In the genomic region with DNA sequence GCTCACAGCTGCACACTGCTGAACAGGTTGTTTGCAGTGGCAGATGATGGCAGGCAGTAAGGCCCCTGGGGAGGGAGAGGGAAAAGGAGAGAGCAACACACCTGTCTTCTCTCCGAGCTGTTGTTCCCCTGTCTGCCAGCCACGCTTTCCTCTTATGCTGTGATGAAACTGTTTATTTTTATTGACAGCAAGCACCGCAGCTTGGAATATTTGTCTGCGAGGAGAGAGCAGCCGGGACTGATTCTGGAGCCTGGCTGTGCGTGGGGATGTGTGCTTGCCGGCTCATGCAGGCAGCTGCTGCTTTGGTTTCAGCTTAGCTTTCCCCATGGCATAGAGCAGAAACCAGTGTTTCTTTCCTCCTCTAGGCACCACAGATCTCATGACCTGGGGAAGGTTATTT, we compare ENCODE assay signal across 24 cellular contexts.
DNase-seq lines count a peak whose midpoint lies in the region.
"Had no signal": no experiment of that assay in that cellular context is flagged by ENCODE, and none has a peak within 500 bp of the region (broad histone marks: within the 10 kb centered on the region; RNA-seq: fewer than 3 reads in every experiment).

No MANE protein-coding gene starts in this region.

- peak; percentile 83 for DNase-seq in DMS153 treated with DMSO at 0.1 percent for 48 hours (lab: John Stamatoyannopoulos, UW; ENCODE audit: unreplicated experiment)
- DNase-seq in NCI-H1417 treated with DMSO at 0.1 percent for 48 hours (lab: John Stamatoyannopoulos, UW): peak; percentile 54
- DNase-seq in NCI-H2107 treated with DMSO at 0.1 percent for 48 hours (lab: John Stamatoyannopoulos, UW; ENCODE audit: unreplicated experiment): peak; percentile 95
- DNase-seq in DMS 273 treated with DMSO at 0.1 percent for 48 hours (lab: John Stamatoyannopoulos, UW): no peak
- DNase-seq in NOMO-1 (lab: John Stamatoyannopoulos, UW; ENCODE audit: unreplicated experiment in 2 of 2): no peak
- no peak for DNase-seq in HuH-7 (ENCODE audit: low spot score)
- no peak for DNase-seq in stimulated activated CD4-positive, alpha-beta T cell treated with anti-CD3 and anti-CD28 coated beads, Interleukin-2, amount 100 ng/mL, for 24 hours
- DNase-seq: activated CD4-positive, alpha-beta T cell treated with anti-CD3 and anti-CD28 coated beads, Interleukin-2, amount 10 ng/mL, durations not matched to agents 24 days and 14 days; activated gamma-delta T cell treated with Interleukin-2 at 50 U/mL for 16 hours; activated naive CD8-positive, alpha-beta T cell treated with anti-CD3 and anti-CD28 coated beads, Interleukin-2, amount 50 U/mL, for 24 hours; activated T-cell treated with anti-CD3 and anti-CD28 coated beads, Interleukin-2, amount 50 U/mL, for 24 hours; GM23248; immature natural killer cell; Kasumi-1; Peyer's patch; psoas muscle; stimulated activated naive CD4-positive, alpha-beta T cell; SW 1271; T-helper 9 cell; uterus had no signal

- peak overlapping the region; percentile 56 for H3K27ac ChIP-seq in angular gyrus (ENCODE audit: low read depth, low read length)
- H3K27ac ChIP-seq: C4-2B, GM23248, Peyer's patch, psoas muscle, suprapubic skin, uterus, VCaP had no signal

Comparison
In these comparisons a context has a peak if more than half of its experiments do, and no peak if none do; other contexts are left out.
1. DNase-seq: peak in DMS153 treated with DMSO at 0.1 percent for 48 hours (single experiment), NCI-H1417 treated with DMSO at 0.1 percent for 48 hours (single experiment) and NCI-H2107 treated with DMSO at 0.1 percent for 48 hours (single experiment); none in DMS 273 treated with DMSO at 0.1 percent for 48 hours (single experiment), NOMO-1 (0 of 2), HuH-7 (single experiment) and stimulated activated CD4-positive, alpha-beta T cell treated with anti-CD3 and anti-CD28 coated beads, Interleukin-2, amount 100 ng/mL, for 24 hours (0 of 2).